In the genomic region with DNA sequence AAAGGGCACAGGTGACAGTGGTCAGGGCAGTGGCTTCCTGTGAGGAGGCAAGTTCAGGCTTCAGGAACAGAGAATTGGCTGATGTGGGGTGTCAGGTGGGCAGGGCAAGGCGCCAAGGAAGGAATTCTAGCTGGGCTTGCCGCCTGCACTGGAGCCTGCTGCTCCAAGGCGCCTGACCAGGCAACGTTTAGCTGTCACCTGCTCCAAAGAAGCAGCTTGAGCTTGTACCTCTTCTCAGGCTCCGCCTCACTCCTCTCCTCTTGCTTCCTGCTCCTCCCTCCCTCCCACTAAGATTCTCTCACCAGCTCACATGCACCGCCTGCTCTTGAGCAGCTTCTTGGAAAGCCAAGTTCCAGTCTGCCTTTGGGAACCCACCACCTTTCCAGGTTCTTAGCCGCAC, we compare ENCODE assay signal across 28 cellular contexts.
DNase-seq lines count a peak whose midpoint lies in the region; ATAC-seq, FAIRE-seq and TF ChIP-seq lines count a peak whose summit lies in the region.
"Had no signal": no experiment of that assay in that cellular context is flagged by ENCODE, and none has a peak within 500 bp of the region (broad histone marks: within the 10 kb centered on the region; RNA-seq: fewer than 3 reads in every experiment).

No MANE protein-coding gene starts in this region.

- no peaks in the 10 kb centered on the region for H3K36me3 Mint-ChIP-seq in activated CD4-positive, alpha-beta T cell treated with anti-CD3 and anti-CD28 coated beads, Interleukin-2, amount 10 ng/mL, durations not matched to agents 24 days and 14 days (ENCODE audit: low read depth)
- H3K36me3 Mint-ChIP-seq: activated CD8-positive, alpha-beta memory T cell treated with anti-CD3 and anti-CD28 coated beads, Interleukin-2, amount 10 ng/mL, durations not matched to agents 7 days and 5 days; activated naive CD4-positive, alpha-beta T cell treated with anti-CD3 and anti-CD28 coated beads, Interleukin-2, amount 10 ng/mL, durations not matched to agents 7 days and 5 days; natural killer cell; stimulated activated effector memory CD8-positive, alpha-beta T cell treated with anti-CD3 and anti-CD28 coated beads, Interleukin-12 subunit alpha, Interleukin-12 subunit beta, amount 100 ng/mL, for 72 hours had no signal

- peak; percentile 43 for DNase-seq in activated CD4-positive, alpha-beta T cell treated with anti-CD3 and anti-CD28 coated beads, Interleukin-2, amount 10 ng/mL, durations not matched to agents 24 days and 14 days
- DNase-seq in activated CD4-positive, alpha-beta T cell treated with anti-CD3 and anti-CD28 coated beads for 4 hours = no peak
- DNase-seq in bronchial epithelial cell (ENCODE audit: low read depth) (peak; percentile 10), lower lobe of right lung (no peak), left ventricle myocardium superior (no peak), NCI-H1436 (lab: John Stamatoyannopoulos, UW) (no peak), GM10248 (ENCODE audit: extremely low spot score) (no peak)
- DNase-seq: activated CD4-positive, alpha-beta T cell treated with anti-CD3 and anti-CD28 coated beads, Interleukin-2, amount 50 U/mL, for 1 hour; activated CD8-positive, alpha-beta memory T cell treated with anti-CD3 and anti-CD28 coated beads, Interleukin-2, amount 10 ng/mL, durations not matched to agents 7 days and 5 days; activated naive CD4-positive, alpha-beta T cell treated with anti-CD3 and anti-CD28 coated beads, Interleukin-2, amount 10 ng/mL, durations not matched to agents 7 days and 5 days; amygdala; cortex of kidney; endodermal cell; H7; hypothalamus; Karpas-422; kidney; natural killer cell; NCI-H1694 treated with DMSO at 0.1 percent for 48 hours; retina; RPMI8226; spleen; stimulated activated CD4-positive, alpha-beta T cell treated with anti-CD3 and anti-CD28 coated beads, Interleukin-2, amount 100 ng/mL, for 48 hours had no signal

- no peak overlapping the region for H3K4me3 Mint-ChIP-seq in activated CD4-positive, alpha-beta T cell treated with anti-CD3 and anti-CD28 coated beads, Interleukin-2, amount 10 ng/mL, durations not matched to agents 24 days and 14 days
- H3K4me3 Mint-ChIP-seq: activated CD8-positive, alpha-beta memory T cell treated with anti-CD3 and anti-CD28 coated beads, Interleukin-2, amount 10 ng/mL, durations not matched to agents 7 days and 5 days; activated naive CD4-positive, alpha-beta T cell treated with anti-CD3 and anti-CD28 coated beads, Interleukin-2, amount 10 ng/mL, durations not matched to agents 7 days and 5 days; endodermal cell; natural killer cell; stimulated activated effector memory CD8-positive, alpha-beta T cell treated with anti-CD3 and anti-CD28 coated beads, Interleukin-12 subunit alpha, Interleukin-12 subunit beta, amount 100 ng/mL, for 72 hours; T-helper 2 cell treated with Interferon-gamma antibody and Interleukin-4, amounts not matched to agents 5 μg/mL and 100 μg/mL, for 36 hours had no signal

- H3K9me3 Mint-ChIP-seq in activated CD4-positive, alpha-beta T cell treated with anti-CD3 and anti-CD28 coated beads, Interleukin-2, amount 10 ng/mL, durations not matched to agents 24 days and 14 days = peaks cover 5% of the 10 kb centered on the region

- POLR2A ChIA-PET in GM10248 (lab: Yijun Ruan, JAX) = no interaction called here

- no peak for FAIRE-seq in bronchial epithelial cell (lab: Jason Lieb, UNC)
- FAIRE-seq: GM12892, kidney had no signal

- H3K27ac ChIP-seq in lower lobe of right lung = no peak overlapping the region
- H3K27ac ChIP-seq: spleen, vagina had no signal

- ATAC-seq in lower lobe of right lung = peak; percentile 66 to 78
- no peak for ATAC-seq in left ventricle myocardium superior
- no peak for ATAC-seq in GM21390 (IDR thresholded peaks at IDR 0.05; ENCODE audit: unreplicated experiment)
- ATAC-seq: activated CD8-positive, alpha-beta memory T cell treated with anti-CD3 and anti-CD28 coated beads, Interleukin-2, amount 10 ng/mL, durations not matched to agents 7 days and 5 days; natural killer cell; stimulated activated effector memory CD8-positive, alpha-beta T cell treated with anti-CD3 and anti-CD28 coated beads, Interleukin-12 subunit alpha, Interleukin-12 subunit beta, amount 100 ng/mL, for 72 hours had no signal

- CTCF ChIA-PET in GM10248 (lab: Yijun Ruan, JAX) = no interaction called here

- no peaks in the 10 kb centered on the region for H3K4me1 ChIP-seq in lower lobe of right lung
- H3K4me1 ChIP-seq: spleen, vagina had no signal

- H3K36me3 ChIP-seq in bronchial epithelial cell (ENCODE audit: control insufficient read depth, insufficient read depth, low read length) (no peaks in the 10 kb centered on the region), lower lobe of right lung (no peaks in the 10 kb centered on the region)
- H3K36me3 ChIP-seq: spleen, vagina had no signal

- H3K27me3 ChIP-seq in bronchial epithelial cell (ENCODE audit: control insufficient read depth, insufficient read depth, low read length) = no peaks in the 10 kb centered on the region
- no peaks in the 10 kb centered on the region for H3K27me3 ChIP-seq in lower lobe of right lung (ENCODE audit: low read depth)
- H3K27me3 ChIP-seq: spleen, vagina had no signal

- no peaks in the 10 kb centered on the region for H3K27me3 Mint-ChIP-seq in activated CD4-positive, alpha-beta T cell treated with anti-CD3 and anti-CD28 coated beads, Interleukin-2, amount 10 ng/mL, durations not matched to agents 24 days and 14 days
- H3K27me3 Mint-ChIP-seq: activated CD8-positive, alpha-beta memory T cell treated with anti-CD3 and anti-CD28 coated beads, Interleukin-2, amount 10 ng/mL, durations not matched to agents 7 days and 5 days had no signal

- H3K4me3 ChIP-seq in bronchial epithelial cell (ENCODE audit: low read depth, low read length) = no peak overlapping the region
- H3K4me3 ChIP-seq in lower lobe of right lung = no peak overlapping the region
- H3K4me3 ChIP-seq: spleen, vagina had no signal

- intact Hi-C loops in activated CD4-positive, alpha-beta T cell treated with anti-CD3 and anti-CD28 coated beads, Interleukin-2, amount 10 ng/mL, durations not matched to agents 24 days and 14 days (cut with micrococcal nuclease) = no loop called here
- intact Hi-C loops in lower lobe of right lung (cut with DNase I) (no loop called here), left ventricle myocardium superior (cut with micrococcal nuclease) (no loop called here)

- no peak overlapping the region for H3K27ac Mint-ChIP-seq in activated CD4-positive, alpha-beta T cell treated with anti-CD3 and anti-CD28 coated beads, Interleukin-2, amount 10 ng/mL, durations not matched to agents 24 days and 14 days
- H3K27ac Mint-ChIP-seq: activated CD8-positive, alpha-beta memory T cell treated with anti-CD3 and anti-CD28 coated beads, Interleukin-2, amount 10 ng/mL, durations not matched to agents 7 days and 5 days; activated naive CD4-positive, alpha-beta T cell treated with anti-CD3 and anti-CD28 coated beads, Interleukin-2, amount 10 ng/mL, durations not matched to agents 7 days and 5 days; endodermal cell; natural killer cell; stimulated activated effector memory CD8-positive, alpha-beta T cell treated with anti-CD3 and anti-CD28 coated beads, Interleukin-12 subunit alpha, Interleukin-12 subunit beta, amount 100 ng/mL, for 72 hours; T-helper 2 cell treated with Interferon-gamma antibody and Interleukin-4, amounts not matched to agents 5 μg/mL and 100 μg/mL, for 36 hours had no signal

- no peak for TF ChIP-seq CTCF in bronchial epithelial cell (IDR thresholded peaks at IDR 0.05; ENCODE audit: insufficient read depth, low read length, severe bottlenecking)
- no peak for TF ChIP-seq CTCF in lower lobe of right lung (IDR thresholded peaks at IDR 0.05)
- TF ChIP-seq CTCF in GM10248 (IDR thresholded peaks at IDR 0.05; ENCODE audit: control extremely low read depth, extremely low read depth, low read depth, missing control alignments) = no peak

- peaks cover 2% of the 10 kb centered on the region for H3K4me1 Mint-ChIP-seq in activated CD4-positive, alpha-beta T cell treated with anti-CD3 and anti-CD28 coated beads, Interleukin-2, amount 10 ng/mL, durations not matched to agents 24 days and 14 days
- H3K4me1 Mint-ChIP-seq: endodermal cell; stimulated activated effector memory CD8-positive, alpha-beta T cell treated with anti-CD3 and anti-CD28 coated beads, Interleukin-12 subunit alpha, Interleukin-12 subunit beta, amount 100 ng/mL, for 72 hours had no signal

- H3K9me3 ChIP-seq in lower lobe of right lung = peaks cover 7% of the 10 kb centered on the region
- H3K9me3 ChIP-seq: vagina had no signal

Comparison
In these comparisons a context has a peak if more than half of its experiments do, and no peak if none do; other contexts are left out.
1. DNase-seq: peak in activated CD4-positive, alpha-beta T cell treated with anti-CD3 and anti-CD28 coated beads, Interleukin-2, amount 10 ng/mL, durations not matched to agents 24 days and 14 days (single experiment) and bronchial epithelial cell (single experiment); none in activated CD4-positive, alpha-beta T cell treated with anti-CD3 and anti-CD28 coated beads for 4 hours (0 of 2), lower lobe of right lung (single experiment), left ventricle myocardium superior (single experiment), NCI-H1436 (single experiment) and GM10248 (single experiment).
2. ATAC-seq: peak in lower lobe of right lung (2 of 2); none in left ventricle myocardium superior (single experiment) and GM21390 (single experiment).